17 cellular contexts compared by ENCODE assay signal in the genomic region with DNA sequence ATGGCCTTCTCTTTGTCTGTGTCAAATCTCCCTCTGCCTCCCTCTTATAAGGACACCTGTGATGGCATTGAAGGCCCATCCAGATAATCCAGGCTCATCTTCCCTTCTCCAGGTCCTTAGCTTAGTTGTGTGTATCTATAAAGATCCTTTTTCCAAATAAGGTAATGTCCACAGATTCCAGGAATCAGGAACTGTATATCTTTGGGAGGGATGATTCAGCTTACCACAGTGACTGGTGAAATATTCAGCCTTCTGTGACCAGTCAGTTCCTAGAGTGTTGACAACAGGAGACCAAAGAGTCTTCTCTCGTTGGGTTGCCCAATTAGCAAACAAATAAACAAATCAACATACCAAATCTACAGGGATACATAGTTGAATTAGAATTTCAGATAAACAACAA.
DNase-seq lines count a peak whose midpoint lies in the region; ATAC-seq, FAIRE-seq and TF ChIP-seq lines count a peak whose summit lies in the region.
"Had no signal": no experiment of that assay in that cellular context is flagged by ENCODE, and none has a peak within 500 bp of the region (broad histone marks: within the 10 kb centered on the region; RNA-seq: fewer than 3 reads in every experiment).

No MANE protein-coding gene starts in this region.

- no peaks in the 10 kb centered on the region for H3K4me1 ChIP-seq in PC-3 (ENCODE audit: insufficient read depth, low read length)
- H3K4me1 ChIP-seq: Caco-2, Peyer's patch had no signal

- BruUV-seq in PC-3 (replicated peaks; lab: Mats Ljungman, UMichigan), result no TSS peak

- H3K4me2 ChIP-seq in PC-3 (ENCODE audit: low read length), result no peak overlapping the region
- H3K4me2 ChIP-seq: KMS-11 had no signal

- no peak overlapping the region for H2AFZ ChIP-seq in PC-3 (ENCODE audit: low read length)

- no peak for FAIRE-seq in bronchial epithelial cell (lab: Jason Lieb, UNC)

- H3K79me2 ChIP-seq in PC-3 (ENCODE audit: low read length), result no peaks in the 10 kb centered on the region

- H3K4me3 ChIP-seq in PC-3 (ENCODE audit: low read length), result no peak overlapping the region
- H3K4me3 ChIP-seq in bronchial epithelial cell (ENCODE audit: low read depth, low read length), result no peak overlapping the region
- H3K4me3 ChIP-seq: MG63, Peyer's patch had no signal

- CTCF ChIA-PET in PC-3 (lab: Charles Lee), result no interaction called here

- H3K9me2 ChIP-seq in PC-3 (replicated peaks; ENCODE audit: low read length), result no peaks in the 10 kb centered on the region

- POLR2A ChIA-PET in PC-3 (lab: Charles Lee; ENCODE audit: unreplicated experiment), result no interaction called here

- no peak for TF ChIP-seq CTCF in PC-3 (conservative IDR thresholded peaks at IDR 0.05; ENCODE audit: low read depth, low read length)
- no peak for TF ChIP-seq CTCF in bronchial epithelial cell (IDR thresholded peaks at IDR 0.05; ENCODE audit: insufficient read depth, low read length, severe bottlenecking)

- DNase-seq in EH (ENCODE audit: low read depth), result peak; percentile 11
- peak; percentile 28 for DNase-seq in PC-3
- peak; percentile 22 for DNase-seq in bronchial epithelial cell (ENCODE audit: low read depth)
- peak; percentile 15 for DNase-seq in renal cortical epithelial cell (ENCODE audit: low read depth)
- DNase-seq in activated CD4-positive, alpha-beta T cell treated with anti-CD3 and anti-CD28 coated beads, Interleukin-2, amount 50 U/mL, for 4 hours, result no peak
- DNase-seq in posterior cingulate gyrus, result no peak
- DNase-seq in midbrain (lab: John Stamatoyannopoulos, UW), result no peak
- DNase-seq: Caco-2; CD4-positive, CD25-positive, alpha-beta regulatory T cell; DMS79; MG63; NCI-H1092 treated with DMSO at 0.1 percent for 48 hours; NCI-H1694; NCI-H510A treated with DMSO at 0.1 percent for 48 hours; Peyer's patch; SIG-M5 had no signal

- H4K20me1 ChIP-seq in PC-3 (ENCODE audit: low read length), result no peaks in the 10 kb centered on the region

- no peak overlapping the region for H3K9ac ChIP-seq in PC-3 (ENCODE audit: low read length)
- H3K9ac ChIP-seq: KMS-11 had no signal

- no peaks in the 10 kb centered on the region for H3K36me3 ChIP-seq in PC-3 (ENCODE audit: low read depth, low read length)
- no peaks in the 10 kb centered on the region for H3K36me3 ChIP-seq in bronchial epithelial cell (ENCODE audit: control insufficient read depth, insufficient read depth, low read length)
- H3K36me3 ChIP-seq: MG63, Peyer's patch had no signal

- no peaks in the 10 kb centered on the region for H3K27me3 ChIP-seq in PC-3 (ENCODE audit: low read length)
- peaks cover 2% of the 10 kb centered on the region for H3K27me3 ChIP-seq in bronchial epithelial cell (ENCODE audit: control insufficient read depth, insufficient read depth, low read length)
- H3K27me3 ChIP-seq: MG63, Peyer's patch had no signal

- H3K27ac ChIP-seq in PC-3 (ENCODE audit: low read length), result no peak overlapping the region
- H3K27ac ChIP-seq: KMS-11, Peyer's patch had no signal

- ATAC-seq in PC-3, result no peak

- H3F3A ChIP-seq in PC-3 (ENCODE audit: low read length, unreplicated experiment), result no peaks in the 10 kb centered on the region

- H3K9me3 ChIP-seq in PC-3 (ENCODE audit: low read length), result no peaks in the 10 kb centered on the region
- H3K9me3 ChIP-seq: MG63 had no signal

- intact Hi-C loops in PC-3 (cut with micrococcal nuclease) (no loop called here), posterior cingulate gyrus (cut with DNase I) (no loop called here)

Comparison
In these comparisons a context has a peak if more than half of its experiments do, and no peak if none do; other contexts are left out.
1. DNase-seq: peak in EH (single experiment), PC-3 (single experiment), bronchial epithelial cell (single experiment) and renal cortical epithelial cell (single experiment); none in activated CD4-positive, alpha-beta T cell treated with anti-CD3 and anti-CD28 coated beads, Interleukin-2, amount 50 U/mL, for 4 hours (0 of 2), posterior cingulate gyrus (0 of 10) and midbrain (single experiment).